ENCODE assay signal across 2 cellular contexts in the genomic region with DNA sequence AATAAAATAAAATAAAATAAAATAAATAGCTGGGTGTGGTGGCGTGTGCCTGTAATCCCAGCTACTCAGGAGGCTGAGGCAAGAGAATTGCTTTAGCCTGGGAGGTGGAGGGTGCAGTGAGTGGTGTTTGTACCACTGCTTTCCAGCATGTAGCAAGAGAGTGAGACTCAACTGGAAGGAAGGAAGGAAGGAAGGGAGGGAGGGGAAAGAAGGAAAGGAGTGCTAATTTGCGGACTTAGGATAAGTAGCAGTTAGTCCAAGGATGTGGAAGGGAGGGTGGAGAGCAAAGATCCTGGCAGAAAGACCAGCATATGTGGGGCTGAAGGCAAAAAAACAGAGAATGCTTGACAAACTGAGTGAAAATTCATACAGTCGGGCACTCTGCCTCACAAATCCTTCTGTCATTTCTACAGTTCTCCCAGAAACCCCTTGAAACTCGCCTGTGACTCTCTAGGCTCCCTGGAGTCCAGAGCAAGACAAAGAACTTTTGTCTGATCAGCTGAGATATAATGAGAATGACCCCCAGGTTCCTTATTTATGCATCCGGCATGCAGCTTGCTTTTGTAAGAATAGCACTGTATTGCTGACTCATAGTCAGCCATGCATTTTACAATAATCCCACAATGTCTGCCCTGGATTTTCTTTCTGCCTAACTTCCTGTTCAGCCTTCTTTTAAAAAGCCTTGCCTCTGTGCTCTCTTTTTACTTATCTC.
TF ChIP-seq lines count a peak whose summit lies in the region.

No MANE protein-coding gene starts in this region.

TF ChIP-seq in A549, 52 proteins besides CTCF, POLR2A, EP300 and RAD21 (continued from another document):
- TF ChIP-seq, protein P1, sequence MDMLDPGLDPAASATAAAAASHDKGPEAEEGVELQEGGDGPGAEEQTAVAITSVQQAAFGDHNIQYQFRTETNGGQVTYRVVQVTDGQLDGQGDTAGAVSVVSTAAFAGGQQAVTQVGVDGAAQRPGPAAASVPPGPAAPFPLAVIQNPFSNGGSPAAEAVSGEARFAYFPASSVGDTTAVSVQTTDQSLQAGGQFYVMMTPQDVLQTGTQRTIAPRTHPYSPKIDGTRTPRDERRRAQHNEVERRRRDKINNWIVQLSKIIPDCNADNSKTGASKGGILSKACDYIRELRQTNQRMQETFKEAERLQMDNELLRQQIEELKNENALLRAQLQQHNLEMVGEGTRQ (IDR thresholded peaks at IDR 0.05) = no peak
- TF ChIP-seq HOXB13 (CRISPR knock-in tag; IDR thresholded peaks at IDR 0.05; ENCODE audit: low read depth) (peak; percentile 59; the same call in 1 of the 2 replicates), ZFP36 (IDR thresholded peaks at IDR 0.05; ENCODE audit: borderline replicate concordance, partially characterized antibody) (no peak), HEYL (CRISPR knock-in tag; IDR thresholded peaks at IDR 0.05) (0 out of 2 replicates have a peak, but pooled peaks have one; percentile 33), MAFK (IDR thresholded peaks at IDR 0.05; ENCODE audit: partially characterized antibody) (peak; percentile 95)

TF ChIP-seq in HEK293T, 16 proteins besides CTCF, POLR2A, EP300 and RAD21 (continued from another document):
- TF ChIP-seq, protein P2, sequence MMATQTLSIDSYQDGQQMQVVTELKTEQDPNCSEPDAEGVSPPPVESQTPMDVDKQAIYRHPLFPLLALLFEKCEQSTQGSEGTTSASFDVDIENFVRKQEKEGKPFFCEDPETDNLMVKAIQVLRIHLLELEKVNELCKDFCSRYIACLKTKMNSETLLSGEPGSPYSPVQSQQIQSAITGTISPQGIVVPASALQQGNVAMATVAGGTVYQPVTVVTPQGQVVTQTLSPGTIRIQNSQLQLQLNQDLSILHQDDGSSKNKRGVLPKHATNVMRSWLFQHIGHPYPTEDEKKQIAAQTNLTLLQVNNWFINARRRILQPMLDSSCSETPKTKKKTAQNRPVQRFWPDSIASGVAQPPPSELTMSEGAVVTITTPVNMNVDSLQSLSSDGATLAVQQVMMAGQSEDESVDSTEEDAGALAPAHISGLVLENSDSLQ (IDR thresholded peaks at IDR 0.05) = no peak
- TF ChIP-seq FOXM1 (IDR thresholded peaks at IDR 0.05; ENCODE audit: borderline replicate concordance) = no peak
- no peak for TF ChIP-seq HDGF (IDR thresholded peaks at IDR 0.05; ENCODE audit: borderline replicate concordance)
- TF ChIP-seq FOXK2 (IDR thresholded peaks at IDR 0.05) = no peak
TF ChIP-seq in HEK293T: peak in this region for 0.
